In genomic region chr1:206762741-206763364, GRCh38 we compare ENCODE assay signal across 5 cellular contexts. TPM values are rescaled to one million over a fixed set of nuclear protein-coding genes. Genes with fewer than 3 reads are reported as not detected.
"Had no signal": no experiment of that assay in that cellular context is flagged by ENCODE, and none has a peak within 500 bp of the region (broad histone marks: within the 10 kb centered on the region; RNA-seq: fewer than 3 reads in every experiment).

No MANE protein-coding gene starts in this region.

RNA-seq across cellular contexts. Expression of gene IL19, which starts 7.7 kb away (rescaled TPM):
- total RNA-seq: M059J, PC-3, Peyer's patch, Right ventricle myocardium superior, SJSA1 had no signal

RNA-seq across cellular contexts. Expression of gene IL10, which starts 9.4 kb away (rescaled TPM):
- total RNA-seq: M059J, PC-3, SJSA1 had no signal
